1 cellular context compared by ENCODE assay signal in the genomic region with DNA sequence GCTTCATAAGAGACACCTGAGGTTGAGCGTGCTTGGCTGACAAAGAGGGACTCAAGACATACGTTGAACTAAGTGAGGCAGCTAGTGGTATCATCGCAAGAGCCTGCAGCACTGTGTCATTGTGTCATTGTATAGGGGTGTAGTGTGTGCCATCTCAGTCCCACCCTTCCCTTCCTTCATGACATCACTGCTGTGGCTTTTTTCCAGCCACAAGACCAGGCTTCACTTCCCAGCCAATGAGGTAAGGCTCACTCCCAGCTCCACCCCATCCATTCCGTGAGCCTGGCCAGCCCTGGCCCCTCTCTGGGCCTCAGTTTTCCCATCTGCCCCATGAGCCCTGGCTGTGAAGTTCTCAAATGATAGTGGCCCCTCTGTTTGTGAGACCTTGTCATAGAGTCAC.
TF ChIP-seq lines count a peak whose summit lies in the region.

No MANE protein-coding gene starts in this region.

TF ChIP-seq in HEK293, 187 proteins besides CTCF, POLR2A, EP300 and RAD21 (continued from another document):
- TF ChIP-seq, protein P1, sequence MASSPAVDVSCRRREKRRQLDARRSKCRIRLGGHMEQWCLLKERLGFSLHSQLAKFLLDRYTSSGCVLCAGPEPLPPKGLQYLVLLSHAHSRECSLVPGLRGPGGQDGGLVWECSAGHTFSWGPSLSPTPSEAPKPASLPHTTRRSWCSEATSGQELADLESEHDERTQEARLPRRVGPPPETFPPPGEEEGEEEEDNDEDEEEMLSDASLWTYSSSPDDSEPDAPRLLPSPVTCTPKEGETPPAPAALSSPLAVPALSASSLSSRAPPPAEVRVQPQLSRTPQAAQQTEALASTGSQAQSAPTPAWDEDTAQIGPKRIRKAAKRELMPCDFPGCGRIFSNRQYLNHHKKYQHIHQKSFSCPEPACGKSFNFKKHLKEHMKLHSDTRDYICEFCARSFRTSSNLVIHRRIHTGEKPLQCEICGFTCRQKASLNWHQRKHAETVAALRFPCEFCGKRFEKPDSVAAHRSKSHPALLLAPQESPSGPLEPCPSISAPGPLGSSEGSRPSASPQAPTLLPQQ (tag by site-specific recombination; IDR thresholded peaks at IDR 0.05): 0 out of 2 replicates have a peak, but pooled peaks have one; percentile 23
- TF ChIP-seq ZNF654 (tag by site-specific recombination; IDR thresholded peaks at IDR 0.05; ENCODE audit: low read depth) (no peak), ZBTB21 (tag by site-specific recombination; IDR thresholded peaks at IDR 0.05) (peak; percentile 61), ZNF600 (tag by site-specific recombination; IDR thresholded peaks at IDR 0.05) (peak; percentile 66; the same call in 1 of the 2 replicates), ZNF791 (tag by site-specific recombination; IDR thresholded peaks at IDR 0.05) (no peak), KLF1 (tag by site-specific recombination; IDR thresholded peaks at IDR 0.05) (peak; percentile 85)
- TF ChIP-seq, protein P2, sequence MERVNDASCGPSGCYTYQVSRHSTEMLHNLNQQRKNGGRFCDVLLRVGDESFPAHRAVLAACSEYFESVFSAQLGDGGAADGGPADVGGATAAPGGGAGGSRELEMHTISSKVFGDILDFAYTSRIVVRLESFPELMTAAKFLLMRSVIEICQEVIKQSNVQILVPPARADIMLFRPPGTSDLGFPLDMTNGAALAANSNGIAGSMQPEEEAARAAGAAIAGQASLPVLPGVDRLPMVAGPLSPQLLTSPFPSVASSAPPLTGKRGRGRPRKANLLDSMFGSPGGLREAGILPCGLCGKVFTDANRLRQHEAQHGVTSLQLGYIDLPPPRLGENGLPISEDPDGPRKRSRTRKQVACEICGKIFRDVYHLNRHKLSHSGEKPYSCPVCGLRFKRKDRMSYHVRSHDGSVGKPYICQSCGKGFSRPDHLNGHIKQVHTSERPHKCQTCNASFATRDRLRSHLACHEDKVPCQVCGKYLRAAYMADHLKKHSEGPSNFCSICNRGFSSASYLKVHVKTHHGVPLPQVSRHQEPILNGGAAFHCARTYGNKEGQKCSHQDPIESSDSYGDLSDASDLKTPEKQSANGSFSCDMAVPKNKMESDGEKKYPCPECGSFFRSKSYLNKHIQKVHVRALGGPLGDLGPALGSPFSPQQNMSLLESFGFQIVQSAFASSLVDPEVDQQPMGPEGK (tag by site-specific recombination; IDR thresholded peaks at IDR 0.05): peak; percentile 33; the same call in 1 of the 2 replicates
- TF ChIP-seq, protein P3, sequence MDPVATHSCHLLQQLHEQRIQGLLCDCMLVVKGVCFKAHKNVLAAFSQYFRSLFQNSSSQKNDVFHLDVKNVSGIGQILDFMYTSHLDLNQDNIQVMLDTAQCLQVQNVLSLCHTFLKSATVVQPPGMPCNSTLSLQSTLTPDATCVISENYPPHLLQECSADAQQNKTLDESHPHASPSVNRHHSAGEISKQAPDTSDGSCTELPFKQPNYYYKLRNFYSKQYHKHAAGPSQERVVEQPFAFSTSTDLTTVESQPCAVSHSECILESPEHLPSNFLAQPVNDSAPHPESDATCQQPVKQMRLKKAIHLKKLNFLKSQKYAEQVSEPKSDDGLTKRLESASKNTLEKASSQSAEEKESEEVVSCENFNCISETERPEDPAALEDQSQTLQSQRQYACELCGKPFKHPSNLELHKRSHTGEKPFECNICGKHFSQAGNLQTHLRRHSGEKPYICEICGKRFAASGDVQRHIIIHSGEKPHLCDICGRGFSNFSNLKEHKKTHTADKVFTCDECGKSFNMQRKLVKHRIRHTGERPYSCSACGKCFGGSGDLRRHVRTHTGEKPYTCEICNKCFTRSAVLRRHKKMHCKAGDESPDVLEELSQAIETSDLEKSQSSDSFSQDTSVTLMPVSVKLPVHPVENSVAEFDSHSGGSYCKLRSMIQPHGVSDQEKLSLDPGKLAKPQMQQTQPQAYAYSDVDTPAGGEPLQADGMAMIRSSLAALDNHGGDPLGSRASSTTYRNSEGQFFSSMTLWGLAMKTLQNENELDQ (tag by site-specific recombination; IDR thresholded peaks at IDR 0.05; ENCODE audit: low read depth): no peak
